ENCODE assay signal across 2 cellular contexts in genomic region chr17:61639818-61640217, GRCh38.
TF ChIP-seq lines count a peak whose summit lies in the region.

No MANE protein-coding gene starts in this region.

TF ChIP-seq in GM12878, 131 proteins besides CTCF, POLR2A, EP300 and RAD21:
- TF ChIP-seq ZZZ3 (IDR thresholded peaks at IDR 0.05; ENCODE audit: control insufficient read depth, insufficient read length, low read depth) (no peak), SP1 (IDR thresholded peaks at IDR 0.05; ENCODE audit: low read depth, low read length) (no peak), NFXL1 (IDR thresholded peaks at IDR 0.05; ENCODE audit: borderline replicate concordance) (peak; percentile 73; the same call in 1 of the 2 replicates), NBN (IDR thresholded peaks at IDR 0.05) (no peak), KLF5 (IDR thresholded peaks at IDR 0.05; ENCODE audit: partially characterized antibody) (no peak), SUPT20H (IDR thresholded peaks at IDR 0.05; ENCODE audit: borderline replicate concordance, control insufficient read depth, low read depth, low read length) (no peak), BMI1 (IDR thresholded peaks at IDR 0.05; ENCODE audit: borderline replicate concordance) (no peak), ETV6 (conservative IDR thresholded peaks at IDR 0.05 in 1 of 2, IDR thresholded peaks at IDR 0.05 in 1 of 2; ENCODE audit: borderline replicate concordance in 1 of 2, low read depth in 1 of 2) (peak in 1 of 2 experiments; percentile 28; a peak in 1 of 4 replicates), RBBP5 (conservative IDR thresholded peaks at IDR 0.05) (no peak), STAT1 (conservative IDR thresholded peaks at IDR 0.05) (no peak), CREM (IDR thresholded peaks at IDR 0.05; ENCODE audit: low read depth) (no peak), MEF2B (IDR thresholded peaks at IDR 0.05; ENCODE audit: partially characterized antibody, poor library complexity, severe bottlenecking) (no peak)
- TF ChIP-seq, protein P1, sequence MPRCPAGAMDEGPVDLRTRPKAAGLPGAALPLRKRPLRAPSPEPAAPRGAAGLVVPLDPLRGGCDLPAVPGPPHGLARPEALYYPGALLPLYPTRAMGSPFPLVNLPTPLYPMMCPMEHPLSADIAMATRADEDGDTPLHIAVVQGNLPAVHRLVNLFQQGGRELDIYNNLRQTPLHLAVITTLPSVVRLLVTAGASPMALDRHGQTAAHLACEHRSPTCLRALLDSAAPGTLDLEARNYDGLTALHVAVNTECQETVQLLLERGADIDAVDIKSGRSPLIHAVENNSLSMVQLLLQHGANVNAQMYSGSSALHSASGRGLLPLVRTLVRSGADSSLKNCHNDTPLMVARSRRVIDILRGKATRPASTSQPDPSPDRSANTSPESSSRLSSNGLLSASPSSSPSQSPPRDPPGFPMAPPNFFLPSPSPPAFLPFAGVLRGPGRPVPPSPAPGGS (IDR thresholded peaks at IDR 0.05; ENCODE audit: borderline replicate concordance, insufficient read depth, low read depth, low read length, poor library complexity, severe bottlenecking): no peak

TF ChIP-seq in K562, 482 proteins besides CTCF, POLR2A, EP300 and RAD21:
- TF ChIP-seq ZFP1 (CRISPR knock-in tag; IDR thresholded peaks at IDR 0.05) (no peak), EGR1 (conservative IDR thresholded peaks at IDR 0.05) (no peak), YY1 (IDR thresholded peaks at IDR 0.05; ENCODE audit: borderline replicate concordance in 1 of 3, control insufficient read depth in 1 of 3, extremely low read depth in 1 of 3, insufficient read depth in 3 of 3, insufficient read length in 1 of 3, insufficient replicate concordance in 2 of 3, low read depth in 1 of 3, low read length in 2 of 3) (no peak), ZNF696 (CRISPR knock-in tag; conservative IDR thresholded peaks at IDR 0.05) (no peak), ZNF354B (CRISPR knock-in tag; IDR thresholded peaks at IDR 0.05) (no peak), EWSR1 (IDR thresholded peaks at IDR 0.05; ENCODE audit: borderline replicate concordance, low read depth, partially characterized antibody) (peak; percentile 41), KLF10 (CRISPR knock-in tag; IDR thresholded peaks at IDR 0.05) (no peak), POU5F1 (IDR thresholded peaks at IDR 0.05; ENCODE audit: borderline replicate concordance, low read depth, low read length, partially characterized antibody) (no peak), PHB (CRISPR knock-in tag; IDR thresholded peaks at IDR 0.05) (no peak), ZNF436 (CRISPR knock-in tag; IDR thresholded peaks at IDR 0.05) (no peak), GABPB2 (CRISPR knock-in tag; conservative IDR thresholded peaks at IDR 0.05) (no peak)
- TF ChIP-seq, protein P2, sequence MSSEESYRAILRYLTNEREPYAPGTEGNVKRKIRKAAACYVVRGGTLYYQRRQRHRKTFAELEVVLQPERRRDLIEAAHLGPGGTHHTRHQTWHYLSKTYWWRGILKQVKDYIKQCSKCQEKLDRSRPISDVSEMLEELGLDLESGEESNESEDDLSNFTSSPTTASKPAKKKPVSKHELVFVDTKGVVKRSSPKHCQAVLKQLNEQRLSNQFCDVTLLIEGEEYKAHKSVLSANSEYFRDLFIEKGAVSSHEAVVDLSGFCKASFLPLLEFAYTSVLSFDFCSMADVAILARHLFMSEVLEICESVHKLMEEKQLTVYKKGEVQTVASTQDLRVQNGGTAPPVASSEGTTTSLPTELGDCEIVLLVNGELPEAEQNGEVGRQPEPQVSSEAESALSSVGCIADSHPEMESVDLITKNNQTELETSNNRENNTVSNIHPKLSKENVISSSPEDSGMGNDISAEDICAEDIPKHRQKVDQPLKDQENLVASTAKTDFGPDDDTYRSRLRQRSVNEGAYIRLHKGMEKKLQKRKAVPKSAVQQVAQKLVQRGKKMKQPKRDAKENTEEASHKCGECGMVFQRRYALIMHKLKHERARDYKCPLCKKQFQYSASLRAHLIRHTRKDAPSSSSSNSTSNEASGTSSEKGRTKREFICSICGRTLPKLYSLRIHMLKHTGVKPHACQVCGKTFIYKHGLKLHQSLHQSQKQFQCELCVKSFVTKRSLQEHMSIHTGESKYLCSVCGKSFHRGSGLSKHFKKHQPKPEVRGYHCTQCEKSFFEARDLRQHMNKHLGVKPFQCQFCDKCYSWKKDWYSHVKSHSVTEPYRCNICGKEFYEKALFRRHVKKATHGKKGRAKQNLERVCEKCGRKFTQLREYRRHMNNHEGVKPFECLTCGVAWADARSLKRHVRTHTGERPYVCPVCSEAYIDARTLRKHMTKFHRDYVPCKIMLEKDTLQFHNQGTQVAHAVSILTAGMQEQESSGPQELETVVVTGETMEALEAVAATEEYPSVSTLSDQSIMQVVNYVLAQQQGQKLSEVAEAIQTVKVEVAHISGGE (CRISPR knock-in tag; IDR thresholded peaks at IDR 0.05): peak in 1 of 3 experiments; percentile 75; a peak in 1 of 6 replicates
- TF ChIP-seq, protein P3, sequence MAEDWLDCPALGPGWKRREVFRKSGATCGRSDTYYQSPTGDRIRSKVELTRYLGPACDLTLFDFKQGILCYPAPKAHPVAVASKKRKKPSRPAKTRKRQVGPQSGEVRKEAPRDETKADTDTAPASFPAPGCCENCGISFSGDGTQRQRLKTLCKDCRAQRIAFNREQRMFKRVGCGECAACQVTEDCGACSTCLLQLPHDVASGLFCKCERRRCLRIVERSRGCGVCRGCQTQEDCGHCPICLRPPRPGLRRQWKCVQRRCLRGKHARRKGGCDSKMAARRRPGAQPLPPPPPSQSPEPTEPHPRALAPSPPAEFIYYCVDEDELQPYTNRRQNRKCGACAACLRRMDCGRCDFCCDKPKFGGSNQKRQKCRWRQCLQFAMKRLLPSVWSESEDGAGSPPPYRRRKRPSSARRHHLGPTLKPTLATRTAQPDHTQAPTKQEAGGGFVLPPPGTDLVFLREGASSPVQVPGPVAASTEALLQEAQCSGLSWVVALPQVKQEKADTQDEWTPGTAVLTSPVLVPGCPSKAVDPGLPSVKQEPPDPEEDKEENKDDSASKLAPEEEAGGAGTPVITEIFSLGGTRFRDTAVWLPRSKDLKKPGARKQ (CRISPR knock-in tag; IDR thresholded peaks at IDR 0.05): no peak
